ENCODE assay signal across 8 cellular contexts in the genomic region with DNA sequence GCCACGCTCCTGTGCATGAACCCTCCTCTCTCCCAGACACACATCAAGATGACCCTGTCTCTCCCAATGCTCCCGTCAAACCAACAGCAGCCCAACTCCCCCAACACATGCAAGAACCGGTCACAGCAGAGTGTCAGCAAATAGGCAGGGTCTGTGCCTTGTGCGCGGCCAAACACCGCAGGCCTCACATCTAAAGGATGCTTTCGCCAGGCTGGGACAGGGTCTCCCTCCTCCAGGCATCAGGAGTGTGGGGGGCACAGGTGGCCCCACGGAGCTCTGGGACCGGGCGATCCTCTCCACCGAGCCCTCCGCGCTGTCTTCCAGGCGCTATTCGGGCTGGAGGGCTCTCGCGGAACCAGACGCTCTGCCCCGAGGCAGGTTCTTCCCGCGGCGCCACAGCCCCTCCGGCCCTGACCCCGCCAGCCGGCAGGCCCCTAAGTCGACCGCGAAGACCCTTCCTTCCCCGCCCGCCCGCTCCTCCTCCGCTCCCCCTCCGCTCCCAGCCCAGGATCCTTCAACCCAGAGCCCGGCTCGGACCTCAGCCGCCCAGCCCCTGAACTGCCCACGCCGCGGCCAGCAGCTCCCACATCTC. TPM values are rescaled to one million over a fixed set of nuclear protein-coding genes. Genes with fewer than 3 reads are reported as not detected.
A peak's percentile ranks its signal among the peaks of the same experiment; 100 is the strongest.
DNase-seq lines count a peak whose midpoint lies in the region; ATAC-seq and TF ChIP-seq lines count a peak whose summit lies in the region.

No MANE protein-coding gene starts in this region.

- intact Hi-C loops in dorsolateral prefrontal cortex (cut with DNase I) (loop anchor here (2.0 to 5.0 kb wide), 2 partner anchors 94 to 95 kb away; a partner anchor contains a TSS), lower lobe of right lung (cut with DNase I) (no loop called here)

- peak; percentile 5 for DNase-seq in activated T-cell treated with anti-CD3 and anti-CD28 coated beads for 4 hours
- no peak for DNase-seq in activated T-cell treated with anti-CD3 and anti-CD28 coated beads, Interleukin-2, amount 50 U/mL, for 1 hour
- DNase-seq in T follicular helper cell (ENCODE audit: low read depth), result peak; percentile 11
- peak in 7 of 10 donors; percentile 29 to 52 (median 37) for DNase-seq in dorsolateral prefrontal cortex
- peak; percentile 50 for DNase-seq in lower lobe of right lung

- H3K27ac ChIP-seq in dorsolateral prefrontal cortex (peak overlapping the region; percentile 3 to 96 (median 88)), lower lobe of right lung (peak overlapping the region; percentile 82), stomach smooth muscle (ENCODE audit: low read length) (peak overlapping the region; percentile 41)

- no peak for TF ChIP-seq CTCF in dorsolateral prefrontal cortex (IDR thresholded peaks at IDR 0.05 in 54 of 56, conservative IDR thresholded peaks at IDR 0.05 in 2 of 56; ENCODE audit: low read depth in 1 of 56, partially characterized antibody in 56 of 56)
- TF ChIP-seq CTCF in lower lobe of right lung (IDR thresholded peaks at IDR 0.05), result no peak

- H3K4me3 ChIP-seq in dorsolateral prefrontal cortex (peak overlapping the region; percentile 55 to 100 (median 89)), lower lobe of right lung (peak overlapping the region; percentile 85), stomach smooth muscle (ENCODE audit: low read length in 2 of 2) (peak overlapping the region; percentile 89 to 96)

- ATAC-seq in HG03442 (IDR thresholded peaks at IDR 0.05; ENCODE audit: unreplicated experiment) (peak; percentile 0), lower lobe of right lung (peak; percentile 20 to 25), GM18517 (IDR thresholded peaks at IDR 0.05; ENCODE audit: unreplicated experiment) (no peak)

- peak overlapping the region; percentile 46 to 72 for H3K9ac ChIP-seq in stomach smooth muscle (ENCODE audit: low read length in 2 of 2)

- H3K4me1 ChIP-seq in lower lobe of right lung (peaks cover 7% of the 10 kb centered on the region), stomach smooth muscle (ENCODE audit: control insufficient read depth, insufficient read depth, low read length) (peaks cover 14% of the 10 kb centered on the region)

- no peaks in the 10 kb centered on the region for H3K36me3 ChIP-seq in lower lobe of right lung
- no peaks in the 10 kb centered on the region for H3K36me3 ChIP-seq in stomach smooth muscle (ENCODE audit: control insufficient read depth in 2 of 2, insufficient read depth in 2 of 2, low read length in 2 of 2)

- no peaks in the 10 kb centered on the region for H3K9me3 ChIP-seq in lower lobe of right lung
- H3K9me3 ChIP-seq in stomach smooth muscle (ENCODE audit: control insufficient read depth in 2 of 2, low read length in 2 of 2), result no peaks in the 10 kb centered on the region

- H3K27me3 ChIP-seq in dorsolateral prefrontal cortex, result no peaks in the 10 kb centered on the region
- H3K27me3 ChIP-seq in lower lobe of right lung (ENCODE audit: low read depth), result no peaks in the 10 kb centered on the region
- H3K27me3 ChIP-seq in stomach smooth muscle (ENCODE audit: control insufficient read depth in 1 of 2, insufficient read depth in 2 of 2, low read length in 2 of 2), result no peaks in the 10 kb centered on the region

RNA-seq across cellular contexts. Expression of a gene that starts 0.4 kb away (rescaled TPM):
- total RNA-seq in dorsolateral prefrontal cortex, result 100 to 1,000 TPM in 101 of 120 experiments, 10 to 100 TPM in 19; 58.0 to 174 (median 121) TPM
- 28.4 TPM for total RNA-seq in lower lobe of right lung

RNA-seq across cellular contexts. Expression of a gene that starts 33.7 kb away (rescaled TPM):
- total RNA-seq in dorsolateral prefrontal cortex, result 1 to 10 TPM in 7 of 120 experiments, under 1 TPM in 96, not detected in 17; 0.07 to 2.3 (median 0.33) TPM
- total RNA-seq in lower lobe of right lung, result 0.18 TPM
